ENCODE assay signal across 18 cellular contexts in genomic region chr2:177573120-177573519, GRCh38.
DNase-seq lines count a peak whose midpoint lies in the region; ATAC-seq, FAIRE-seq and TF ChIP-seq lines count a peak whose summit lies in the region.
"Had no signal": no experiment of that assay in that cellular context is flagged by ENCODE, and none has a peak within 500 bp of the region (broad histone marks: within the 10 kb centered on the region; RNA-seq: fewer than 3 reads in every experiment).

No MANE protein-coding gene starts in this region.

- no peaks in the 10 kb centered on the region for H3K27me3 ChIP-seq in HAP-1 (ENCODE audit: low read depth)
- H3K27me3 ChIP-seq: gastroesophageal sphincter, stomach had no signal

- POLR2A ChIA-PET in A549 (lab: Yijun Ruan, JAX), result no interaction called here

- no peak overlapping the region for H3K9ac ChIP-seq in SK-N-MC (ENCODE audit: insufficient read length)

- no peak for TF ChIP-seq POLR2A in A549 (IDR thresholded peaks at IDR 0.05; ENCODE audit: low read length)

- CTCF ChIA-PET in A549 (lab: Yijun Ruan, JAX), result no interaction called here

- H3K27ac ChIP-seq in A549 (peak overlapping the region in 1 of 2 experiments; percentile 61; a peak in 3 of 6 replicates), SK-N-MC (peak overlapping the region; percentile 80)
- H3K27ac ChIP-seq: gastroesophageal sphincter, lower lobe of right lung, stomach had no signal

- no peak for FAIRE-seq in A549 (lab: Jason Lieb, UNC)
- FAIRE-seq: G401.6, GM12892 had no signal

- TF ChIP-seq CTCF in A549 (IDR thresholded peaks at IDR 0.05), result no peak

- H3K4me3 ChIP-seq in A549 (no peak overlapping the region), HAP-1 (no peak overlapping the region), SK-N-MC (peak overlapping the region; percentile 31; the same call in 1 of the 2 replicates)
- H3K4me3 ChIP-seq: gastroesophageal sphincter, lower lobe of right lung, stomach had no signal

- no peak for TF ChIP-seq EP300 in A549 (IDR thresholded peaks at IDR 0.05)

- DNase-seq in A549 (ENCODE audit: low read depth in 1 of 2, low spot score in 1 of 2), result peak in 1 of 2 experiments; percentile 24
- peak; percentile 14 to 66 for DNase-seq in HAP-1 (ENCODE audit: low spot score in 2 of 2)
- no peak for DNase-seq in SK-N-MC (ENCODE audit: low read depth, low spot score)
- peak; percentile 37 for DNase-seq in glomerular visceral epithelial cell (ENCODE audit: extremely low spot score)
- no peak for DNase-seq in stimulated activated CD4-positive, alpha-beta T cell treated with anti-CD3 and anti-CD28 coated beads, Interleukin-1b, Interleukin-23, amount 100 ng/mL, for 48 hours
- no peak for DNase-seq in NCI-H2081 treated with DMSO at 0.1 percent for 48 hours (lab: John Stamatoyannopoulos, UW)
- DNase-seq: activated CD4-positive, alpha-beta memory T cell treated with anti-CD3 and anti-CD28 coated beads for 36 hours; activated naive CD8-positive, alpha-beta T cell treated with anti-CD3 and anti-CD28 coated beads, Interleukin-2, amount 50 U/mL, for 24 hours; cerebellar nuclear complex; lower lobe of right lung; naive B cell; RPMI8226; stomach had no signal

- ATAC-seq in A549 (peak; percentile 63 to 75; a peak in 4 of 6 replicates), HG02610 (IDR thresholded peaks at IDR 0.05; ENCODE audit: unreplicated experiment) (no peak), GM21619 (IDR thresholded peaks at IDR 0.05; ENCODE audit: unreplicated experiment) (no peak)
- ATAC-seq: activated naive CD8-positive, alpha-beta T cell treated with anti-CD3 and anti-CD28 coated beads, Interleukin-2, amount 50 U/mL, for 24 hours; gastroesophageal sphincter; lower lobe of right lung had no signal

- peaks cover 12% of the 10 kb centered on the region for H3K4me1 ChIP-seq in A549
- peaks cover 17% of the 10 kb centered on the region for H3K4me1 ChIP-seq in HAP-1
- H3K4me1 ChIP-seq: gastroesophageal sphincter, lower lobe of right lung had no signal

- H3K9me3 ChIP-seq in A549, result no peaks in the 10 kb centered on the region
- no peaks in the 10 kb centered on the region for H3K9me3 ChIP-seq in HAP-1
- H3K9me3 ChIP-seq in SK-N-MC (ENCODE audit: low read depth, low read length), result no peaks in the 10 kb centered on the region
- H3K9me3 ChIP-seq: gastroesophageal sphincter, lower lobe of right lung, stomach had no signal

- no peak for TF ChIP-seq RAD21 in A549 (conservative IDR thresholded peaks at IDR 0.05 in 1 of 2, IDR thresholded peaks at IDR 0.05 in 1 of 2)

- H3K4me2 ChIP-seq in A549, result peak overlapping the region; percentile 20; the same call in 2 of the 3 replicates

- 44% methylated on average over 3 of the region's 3 CpGs for WGBS in A549 (ENCODE audit: missing lambda C conversion rate)

- in situ Hi-C loops in HAP-1 (cut with MboI; ENCODE audit: low sequenced_read_pairs), result no loop called here

- H3K36me3 ChIP-seq in HAP-1 (replicated peaks), result no peaks in the 10 kb centered on the region
- no peaks in the 10 kb centered on the region for H3K36me3 ChIP-seq in SK-N-MC (ENCODE audit: insufficient read depth, low read length)
- H3K36me3 ChIP-seq: gastroesophageal sphincter, lower lobe of right lung, stomach had no signal

TF ChIP-seq in A549, 52 proteins besides CTCF, POLR2A, EP300 and RAD21:
- peak; percentile 60 for TF ChIP-seq NFE2L2 (conservative IDR thresholded peaks at IDR 0.05; ENCODE audit: low read length)
- TF ChIP-seq MAFK (IDR thresholded peaks at IDR 0.05; ENCODE audit: partially characterized antibody), result peak; percentile 93
- no peak for TF ChIP-seq MAX (IDR thresholded peaks at IDR 0.05)

Comparison
In these comparisons a context has a peak if more than half of its experiments do, and no peak if none do; other contexts are left out.
1. ATAC-seq: peak in A549 (2 of 2); none in HG02610 (single experiment) and GM21619 (single experiment).
2. DNase-seq: peak in HAP-1 (2 of 2) and glomerular visceral epithelial cell (single experiment); none in SK-N-MC (single experiment), stimulated activated CD4-positive, alpha-beta T cell treated with anti-CD3 and anti-CD28 coated beads, Interleukin-1b, Interleukin-23, amount 100 ng/mL, for 48 hours (single experiment) and NCI-H2081 treated with DMSO at 0.1 percent for 48 hours (single experiment).